ENCODE assay signal across 32 cellular contexts in genomic region chr4:130074096-130074495, GRCh38.
DNase-seq lines count a peak whose midpoint lies in the region; ATAC-seq, FAIRE-seq and TF ChIP-seq lines count a peak whose summit lies in the region.
"Had no signal": no experiment of that assay in that cellular context is flagged by ENCODE, and none has a peak within 500 bp of the region (broad histone marks: within the 10 kb centered on the region; RNA-seq: fewer than 3 reads in every experiment).

No MANE protein-coding gene starts in this region.

- H3K4me1 ChIP-seq in esophagus squamous epithelium, result no peaks in the 10 kb centered on the region
- H3K4me1 ChIP-seq: BLaER1, colonic mucosa, esophagus muscularis mucosa, HAP-1, spleen, transverse colon had no signal

- ATAC-seq in GM19324 (IDR thresholded peaks at IDR 0.05; ENCODE audit: low FRiP score, unreplicated experiment), result peak; percentile 68
- ATAC-seq: activated CD4-positive, CD25-positive, alpha-beta regulatory T cell treated with anti-CD3 and anti-CD28 coated beads, Interleukin-2, amount 50 U/mL, for 24 hours; activated T-helper 17 cell treated with anti-CD3 and anti-CD28 coated beads, Interleukin-2, amount 50 U/mL, for 72 hours; natural killer cell treated with Interleukin-12 subunit alpha and Interleukin-12 subunit beta and Interleukin-15 and Interleukin-18, amount 100 ng/mL, for 72 hours had no signal

- FAIRE-seq in HTR-8/SVneo (lab: Jason Lieb, UNC), result peak; percentile 55
- FAIRE-seq: TTC549 had no signal

- H3K36me3 ChIP-seq in esophagus squamous epithelium, result no peaks in the 10 kb centered on the region
- H3K36me3 ChIP-seq: BLaER1, colonic mucosa, esophagus muscularis mucosa, HAP-1, spleen, transverse colon had no signal

- H3K27me3 ChIP-seq in esophagus squamous epithelium, result no peaks in the 10 kb centered on the region
- H3K27me3 ChIP-seq: BLaER1, colonic mucosa, esophagus muscularis mucosa, spleen, transverse colon had no signal

- no peak for DNase-seq in HTR-8/SVneo (ENCODE audit: insufficient read length, low spot score)
- peak; percentile 16 for DNase-seq in iPS-NIHi7 (ENCODE audit: extremely low spot score)
- DNase-seq in progenitor cell of endocrine pancreas (ENCODE audit: low spot score, unreplicated experiment), result no peak
- DNase-seq in KBM-7, result no peak
- DNase-seq in activated naive CD4-positive, alpha-beta T cell treated with Interleukin-2 at 50 U/mL for 16 hours, result no peak
- no peak for DNase-seq in esophagus squamous epithelium (lab: John Stamatoyannopoulos, UW)
- DNase-seq: activated CD4-positive, alpha-beta memory T cell treated with anti-CD3 and anti-CD28 coated beads, Interleukin-2, amount 10 ng/mL, durations not matched to agents 7 days and 5 days; activated CD8-positive, alpha-beta memory T cell treated with anti-CD3 and anti-CD28 coated beads, Interleukin-2, amount 50 U/mL, for 48 hours; anterior cingulate cortex; colonic mucosa; COR-L47; DND-41; endodermal cell; foreskin melanocyte; Karpas-422; midbrain; NCI-H1436; NCI-H2107; NCI-H748 treated with DMSO at 0.1 percent for 48 hours; spleen; transverse colon had no signal

- peak overlapping the region; percentile 82 for H3K27ac Mint-ChIP-seq in progenitor cell of endocrine pancreas
- H3K27ac Mint-ChIP-seq: activated CD4-positive, alpha-beta memory T cell treated with anti-CD3 and anti-CD28 coated beads, Interleukin-2, amount 10 ng/mL, durations not matched to agents 7 days and 5 days; activated naive CD8-positive, alpha-beta T cell; activated T-helper 17 cell treated with anti-CD3 and anti-CD28 coated beads, Interleukin-2, amount 50 U/mL, for 72 hours; endodermal cell; natural killer cell treated with Interleukin-12 subunit alpha and Interleukin-12 subunit beta and Interleukin-15 and Interleukin-18, amount 100 ng/mL, for 72 hours; T-helper 1 cell treated with Interleukin-12 subunit alpha and Interleukin-12 subunit beta and Interleukin-4 antibody, amounts not matched to agents 30 μg/mL and 1 μg/mL, for 36 hours had no signal

- no peaks in the 10 kb centered on the region for H3K9me3 Mint-ChIP-seq in progenitor cell of endocrine pancreas (ENCODE audit: low read depth)
- H3K9me3 Mint-ChIP-seq: activated CD4-positive, alpha-beta memory T cell treated with anti-CD3 and anti-CD28 coated beads, Interleukin-2, amount 10 ng/mL, durations not matched to agents 7 days and 5 days; T-helper 1 cell treated with Interleukin-12 subunit alpha and Interleukin-12 subunit beta and Interleukin-4 antibody, amounts not matched to agents 30 μg/mL and 1 μg/mL, for 36 hours had no signal

- 83 to 87% methylated on average over 5 of the region's 5 CpGs for WGBS in esophagus squamous epithelium, 2 donors

- H3K36me3 Mint-ChIP-seq in progenitor cell of endocrine pancreas (ENCODE audit: insufficient read depth), result peaks cover 1% of the 10 kb centered on the region
- H3K36me3 Mint-ChIP-seq: activated naive CD8-positive, alpha-beta T cell; natural killer cell treated with Interleukin-12 subunit alpha and Interleukin-12 subunit beta and Interleukin-15 and Interleukin-18, amount 100 ng/mL, for 72 hours had no signal

- TF ChIP-seq CTCF in progenitor cell of endocrine pancreas (IDR thresholded peaks at IDR 0.05; ENCODE audit: unreplicated experiment) (no peak), esophagus squamous epithelium (IDR thresholded peaks at IDR 0.05) (no peak)

- H3K4me3 Mint-ChIP-seq in progenitor cell of endocrine pancreas (ENCODE audit: low read depth), result no peak overlapping the region
- H3K4me3 Mint-ChIP-seq: activated CD4-positive, alpha-beta memory T cell treated with anti-CD3 and anti-CD28 coated beads, Interleukin-2, amount 10 ng/mL, durations not matched to agents 7 days and 5 days; activated naive CD8-positive, alpha-beta T cell; activated T-helper 17 cell treated with anti-CD3 and anti-CD28 coated beads, Interleukin-2, amount 50 U/mL, for 72 hours; endodermal cell; natural killer cell treated with Interleukin-12 subunit alpha and Interleukin-12 subunit beta and Interleukin-15 and Interleukin-18, amount 100 ng/mL, for 72 hours; T-helper 1 cell treated with Interleukin-12 subunit alpha and Interleukin-12 subunit beta and Interleukin-4 antibody, amounts not matched to agents 30 μg/mL and 1 μg/mL, for 36 hours had no signal

- H3K27me3 Mint-ChIP-seq in progenitor cell of endocrine pancreas, result no peaks in the 10 kb centered on the region
- H3K27me3 Mint-ChIP-seq: activated CD4-positive, alpha-beta memory T cell treated with anti-CD3 and anti-CD28 coated beads, Interleukin-2, amount 10 ng/mL, durations not matched to agents 7 days and 5 days; activated naive CD8-positive, alpha-beta T cell; activated T-helper 17 cell treated with anti-CD3 and anti-CD28 coated beads, Interleukin-2, amount 50 U/mL, for 72 hours; natural killer cell treated with Interleukin-12 subunit alpha and Interleukin-12 subunit beta and Interleukin-15 and Interleukin-18, amount 100 ng/mL, for 72 hours had no signal

- H3K9me3 ChIP-seq in esophagus squamous epithelium, result no peaks in the 10 kb centered on the region
- H3K9me3 ChIP-seq: colonic mucosa, esophagus muscularis mucosa, HAP-1, transverse colon had no signal

- peaks cover 28% of the 10 kb centered on the region for H3K4me1 Mint-ChIP-seq in progenitor cell of endocrine pancreas (ENCODE audit: low read depth)
- H3K4me1 Mint-ChIP-seq: activated CD4-positive, alpha-beta memory T cell treated with anti-CD3 and anti-CD28 coated beads, Interleukin-2, amount 10 ng/mL, durations not matched to agents 7 days and 5 days; activated T-helper 17 cell treated with anti-CD3 and anti-CD28 coated beads, Interleukin-2, amount 50 U/mL, for 72 hours had no signal

- H3K4me3 ChIP-seq in esophagus squamous epithelium, result no peak overlapping the region
- H3K4me3 ChIP-seq: BLaER1, colonic mucosa, esophagus muscularis mucosa, HAP-1, spleen, transverse colon had no signal

- no peak for TF ChIP-seq POLR2A in esophagus squamous epithelium (IDR thresholded peaks at IDR 0.05)

- no peak overlapping the region for H3K27ac ChIP-seq in esophagus squamous epithelium
- H3K27ac ChIP-seq: BLaER1, colonic mucosa, esophagus muscularis mucosa, RWPE1, spleen, transverse colon had no signal

- intact Hi-C loops in esophagus squamous epithelium (cut with DNase I), result no loop called here

- in situ Hi-C loops in KBM-7 (cut with MboI; ENCODE audit: low pct_unique_long_range_greater_than_20kb, low sequenced_read_pairs), result no loop called here
